Comparison of ENCODE assay signal across 9 cellular contexts in the genomic region with DNA sequence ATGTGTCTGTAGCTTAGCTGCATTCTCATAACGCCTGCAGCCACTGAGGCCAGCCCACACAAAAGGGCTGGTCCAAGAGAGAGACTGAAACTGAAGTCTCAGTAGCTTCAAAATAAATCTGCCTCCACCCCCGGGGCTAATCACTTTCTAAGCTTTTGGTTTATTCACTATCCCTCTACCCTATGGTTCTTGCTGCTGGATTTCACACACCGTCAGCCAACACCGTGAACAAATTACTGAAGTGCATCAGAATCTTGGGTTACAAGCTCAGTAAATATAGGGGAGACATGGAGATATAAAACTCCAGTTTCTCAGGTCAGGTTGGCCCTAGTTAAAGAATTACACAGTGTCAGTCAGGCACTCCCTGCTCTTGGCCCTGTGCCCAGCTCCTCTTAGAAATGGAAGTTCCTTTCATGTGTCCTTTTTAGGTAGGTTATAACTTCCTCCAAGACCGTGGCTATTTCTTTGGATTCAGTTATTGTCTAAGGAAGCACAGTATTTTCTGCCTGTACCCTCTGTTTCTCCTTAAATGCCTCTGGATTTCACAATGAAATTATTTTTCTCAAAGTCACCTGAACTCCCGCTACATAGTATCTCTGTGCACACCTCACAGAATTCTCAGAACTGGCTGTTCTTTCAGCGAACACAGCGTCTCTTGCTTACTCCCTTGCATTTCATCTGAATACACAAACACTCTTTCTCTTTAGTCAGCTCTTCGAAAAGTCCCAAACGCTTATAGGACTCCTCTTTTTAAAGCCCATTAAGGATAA.
DNase-seq lines count a peak whose midpoint lies in the region; ATAC-seq and TF ChIP-seq lines count a peak whose summit lies in the region.
"Had no signal": no experiment of that assay in that cellular context is flagged by ENCODE, and none has a peak within 500 bp of the region (broad histone marks: within the 10 kb centered on the region; RNA-seq: fewer than 3 reads in every experiment).

No MANE protein-coding gene starts in this region.

- peaks cover 5% of the 10 kb centered on the region for H3K4me1 ChIP-seq in body of pancreas
- H3K4me1 ChIP-seq in mucosa of rectum (ENCODE audit: control insufficient read depth in 2 of 2, insufficient read depth in 2 of 2, low read length in 2 of 2), result peaks cover 0 to 3% of the 10 kb centered on the region in 2 donors

- no peaks in the 10 kb centered on the region for H3K4me1 Mint-ChIP-seq in immature natural killer cell

- H3K4me3 ChIP-seq in MG63 (no peak overlapping the region), body of pancreas (no peak overlapping the region), mucosa of rectum (ENCODE audit: low read length in 2 of 2) (peak overlapping the region; percentile 36 to 60)

- TF ChIP-seq POLR2A in body of pancreas (IDR thresholded peaks at IDR 0.05), result no peak

- TF ChIP-seq CTCF in body of pancreas (IDR thresholded peaks at IDR 0.05), result no peak

- intact Hi-C loops in body of pancreas (cut with DNase I), result no loop called here

- no peaks in the 10 kb centered on the region for H3K9me3 Mint-ChIP-seq in immature natural killer cell

- DNase-seq in NCI-H1417 (lab: John Stamatoyannopoulos, UW), result peak; percentile 27 to 63 (median 59)
- DNase-seq in NCI-H1417 treated with DMSO at 0.1 percent for 48 hours (lab: John Stamatoyannopoulos, UW), result no peak
- DNase-seq in MG63, result peak; percentile 6
- peak; percentile 61 to 84 (median 71) for DNase-seq in body of pancreas
- no peak for DNase-seq in immature natural killer cell
- DNase-seq in stimulated activated naive CD8-positive, alpha-beta T cell treated with anti-CD3 and anti-CD28 coated beads, Interleukin-15, Interleukin-2, amounts not matched to agents 100 U/mL and 50 U/mL, for 24 hours, result no peak

- H3K27ac ChIP-seq in body of pancreas (no peak overlapping the region), mucosa of rectum (ENCODE audit: low read depth in 2 of 2, low read length in 2 of 2) (no peak overlapping the region)
- H3K27ac ChIP-seq: epithelial cell of prostate had no signal

- 32% methylated on average over 10 of the region's 10 CpGs for WGBS in body of pancreas, 2 donors

- peaks cover 0 to 5% (median 2%) of the 10 kb centered on the region in 3 donors for H3K27me3 Mint-ChIP-seq in immature natural killer cell (ENCODE audit: low read depth in 3 of 3)

- ATAC-seq in GM21717 (IDR thresholded peaks at IDR 0.05; ENCODE audit: unreplicated experiment), result peak; percentile 74
- ATAC-seq in body of pancreas, result peak; percentile 58
- ATAC-seq in stimulated activated naive CD8-positive, alpha-beta T cell treated with anti-CD3 and anti-CD28 coated beads, Interleukin-15, Interleukin-2, amounts not matched to agents 100 U/mL and 50 U/mL, for 24 hours, result no peak

- H3K27me3 ChIP-seq in MG63 (no peaks in the 10 kb centered on the region), body of pancreas (no peaks in the 10 kb centered on the region), mucosa of rectum (ENCODE audit: control insufficient read depth in 2 of 2, insufficient read depth in 2 of 2, low read length in 2 of 2) (no peaks in the 10 kb centered on the region)

- no peak overlapping the region for H3K4me3 Mint-ChIP-seq in immature natural killer cell

- H3K27ac Mint-ChIP-seq in immature natural killer cell, result no peak overlapping the region

- no peaks in the 10 kb centered on the region for H3K9me3 ChIP-seq in MG63
- H3K9me3 ChIP-seq in body of pancreas, result no peaks in the 10 kb centered on the region
- no peaks in the 10 kb centered on the region for H3K9me3 ChIP-seq in mucosa of rectum (ENCODE audit: control insufficient read depth in 2 of 2, low read length in 2 of 2)

- H3K36me3 ChIP-seq in MG63, result no peaks in the 10 kb centered on the region
- no peaks in the 10 kb centered on the region for H3K36me3 ChIP-seq in body of pancreas (replicated peaks in 1 of 2; ENCODE audit: insufficient read depth in 1 of 2, low read depth in 2 of 2)
- no peaks in the 10 kb centered on the region for H3K36me3 ChIP-seq in mucosa of rectum (ENCODE audit: control insufficient read depth in 2 of 2, insufficient read depth in 2 of 2, low read length in 2 of 2)

- H3K9ac ChIP-seq in mucosa of rectum (ENCODE audit: low read depth in 1 of 2, low read length in 2 of 2), result no peak overlapping the region

- no peaks in the 10 kb centered on the region for H3K36me3 Mint-ChIP-seq in immature natural killer cell

Comparison
In these comparisons a context has a peak if more than half of its experiments do, and no peak if none do; other contexts are left out.
1. DNase-seq: peak in NCI-H1417 (3 of 3), MG63 (single experiment) and body of pancreas (4 of 4); none in NCI-H1417 treated with DMSO at 0.1 percent for 48 hours (single experiment), immature natural killer cell (0 of 3) and stimulated activated naive CD8-positive, alpha-beta T cell treated with anti-CD3 and anti-CD28 coated beads, Interleukin-15, Interleukin-2, amounts not matched to agents 100 U/mL and 50 U/mL, for 24 hours (single experiment).
2. H3K4me3 ChIP-seq: peak in mucosa of rectum (2 of 2); none in MG63 (single experiment) and body of pancreas (0 of 2).